14 cellular contexts compared by ENCODE assay signal in the genomic region with DNA sequence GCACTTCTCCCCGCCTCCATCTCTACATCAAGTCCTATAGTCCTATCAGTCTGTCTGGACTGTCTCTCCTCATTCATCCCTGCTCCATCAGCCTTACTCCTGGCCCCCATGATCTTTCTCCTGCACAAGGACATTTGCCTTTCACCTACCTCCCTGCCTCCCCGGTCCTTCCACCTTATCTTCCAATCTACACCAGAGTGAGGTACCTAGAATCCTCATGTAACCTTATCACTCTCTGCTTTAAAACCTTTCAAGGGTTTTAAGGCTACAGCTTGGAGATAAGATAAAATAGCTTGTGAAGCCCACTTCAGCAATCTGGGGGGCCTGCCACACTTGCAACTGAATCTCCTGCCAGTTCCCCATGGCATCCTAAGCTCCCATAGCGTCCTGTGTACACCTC. TPM values are rescaled to one million over a fixed set of nuclear protein-coding genes. Genes with fewer than 3 reads are reported as not detected.
DNase-seq lines count a peak whose midpoint lies in the region; ATAC-seq and TF ChIP-seq lines count a peak whose summit lies in the region.
"Had no signal": no experiment of that assay in that cellular context is flagged by ENCODE, and none has a peak within 500 bp of the region (broad histone marks: within the 10 kb centered on the region; RNA-seq: fewer than 3 reads in every experiment).

No MANE protein-coding gene starts in this region.

- ATAC-seq in gastrocnemius medialis, result no peak
- ATAC-seq in PC-3, result no peak
- ATAC-seq: HepG2 had no signal

- H3K4me2 ChIP-seq in PC-3 (ENCODE audit: low read length), result no peak overlapping the region

- H3K27ac Mint-ChIP-seq in CD8-positive, alpha-beta memory T cell, result peak overlapping the region; percentile 53 to 99 (median 90)
- H3K27ac Mint-ChIP-seq: activated T-helper 1 cell treated with anti-CD3 and anti-CD28 coated beads, Interleukin-12 subunit alpha, Interleukin-12 subunit beta, Interleukin-2, Interleukin-4 antibody, amounts not matched to agents 30 ng/mL and 10 ng/mL and 1 ng/mL, durations not matched to agents 14 hours and 24 hours and 36 hours; mesothelial cell of epicardium had no signal

- in situ Hi-C loops in gastrocnemius medialis (cut with MboI; ENCODE audit: low sequenced_read_pairs in 4 of 4), result loop anchor here in 1 of 4 donors (25.0 kb wide), 1 partner anchor 246 kb away; no protein-coding TSS in a partner anchor

- H3K4me3 Mint-ChIP-seq in CD8-positive, alpha-beta memory T cell, result peak overlapping the region in 5 of 7 donors; percentile 2 to 62 (median 49)
- H3K4me3 Mint-ChIP-seq: activated T-helper 1 cell treated with anti-CD3 and anti-CD28 coated beads, Interleukin-12 subunit alpha, Interleukin-12 subunit beta, Interleukin-2, Interleukin-4 antibody, amounts not matched to agents 30 ng/mL and 10 ng/mL and 1 ng/mL, durations not matched to agents 14 hours and 24 hours and 36 hours; mesothelial cell of epicardium had no signal

- no peaks in the 10 kb centered on the region for H3K9me3 Mint-ChIP-seq in CD8-positive, alpha-beta memory T cell
- H3K9me3 Mint-ChIP-seq: activated T-helper 1 cell treated with anti-CD3 and anti-CD28 coated beads, Interleukin-12 subunit alpha, Interleukin-12 subunit beta, Interleukin-2, Interleukin-4 antibody, amounts not matched to agents 30 ng/mL and 10 ng/mL and 1 ng/mL, durations not matched to agents 14 hours and 24 hours and 36 hours; mesothelial cell of epicardium had no signal

- POLR2A ChIA-PET in CD8-positive, alpha-beta memory T cell (lab: Charles Lee), result interaction anchor here (1.4 kb wide), 1 partner anchor 13 kb away, joined by 3 read pairs; a partner anchor contains a TSS
- POLR2A ChIA-PET in PC-3 (lab: Charles Lee; ENCODE audit: unreplicated experiment), result no interaction called here

- H3K4me1 ChIP-seq in CD8-positive, alpha-beta memory T cell (ENCODE audit: insufficient read depth, low read length), result peaks cover 56% of the 10 kb centered on the region
- peaks cover 10 to 97% (median 44%) of the 10 kb centered on the region in 3 donors for H3K4me1 ChIP-seq in esophagus squamous epithelium
- H3K4me1 ChIP-seq in gastrocnemius medialis, result peaks cover 97% of the 10 kb centered on the region in 2 donors
- H3K4me1 ChIP-seq in PC-3 (ENCODE audit: insufficient read depth, low read length), result no peaks in the 10 kb centered on the region

- no peaks in the 10 kb centered on the region for H3K9me3 ChIP-seq in CD8-positive, alpha-beta memory T cell (ENCODE audit: low read length)
- no peaks in the 10 kb centered on the region for H3K9me3 ChIP-seq in esophagus squamous epithelium
- no peaks in the 10 kb centered on the region for H3K9me3 ChIP-seq in gastrocnemius medialis
- H3K9me3 ChIP-seq in PC-3 (ENCODE audit: low read length), result no peaks in the 10 kb centered on the region

- 91 to 92% methylated on average over 3 of the region's 3 CpGs for WGBS in esophagus squamous epithelium, 2 donors

- no peaks in the 10 kb centered on the region for H4K20me1 ChIP-seq in PC-3 (ENCODE audit: low read length)

- intact Hi-C loops in esophagus squamous epithelium (cut with DNase I), result no loop called here
- intact Hi-C loops in gastrocnemius medialis (cut with DNase I; ENCODE audit: low total_unique reads), result loop anchor here (5.0 kb wide), 1 partner anchor 136 kb away; no protein-coding TSS in a partner anchor
- intact Hi-C loops in PC-3 (cut with micrococcal nuclease), result no loop called here

- no peaks in the 10 kb centered on the region for H3K27me3 ChIP-seq in CD8-positive, alpha-beta memory T cell (ENCODE audit: insufficient read depth, low read length, poor library complexity, severe bottlenecking)
- no peaks in the 10 kb centered on the region for H3K27me3 ChIP-seq in esophagus squamous epithelium
- H3K27me3 ChIP-seq in gastrocnemius medialis, result no peaks in the 10 kb centered on the region
- no peaks in the 10 kb centered on the region for H3K27me3 ChIP-seq in PC-3 (ENCODE audit: low read length)

- H3K36me3 ChIP-seq in CD8-positive, alpha-beta memory T cell (ENCODE audit: insufficient read depth, low read length), result no peaks in the 10 kb centered on the region
- H3K36me3 ChIP-seq in esophagus squamous epithelium (peaks cover 0 to 4% (median 0%) of the 10 kb centered on the region in 3 donors), gastrocnemius medialis (no peaks in the 10 kb centered on the region), PC-3 (ENCODE audit: low read depth, low read length) (peaks cover 11% of the 10 kb centered on the region)

- H3K79me2 ChIP-seq in PC-3 (ENCODE audit: low read length), result peaks cover 99% of the 10 kb centered on the region

- no peaks in the 10 kb centered on the region for H3K9me2 ChIP-seq in PC-3 (replicated peaks; ENCODE audit: low read length)

- peaks cover 3 to 67% (median 25%) of the 10 kb centered on the region in 3 donors for H3K36me3 Mint-ChIP-seq in CD8-positive, alpha-beta memory T cell

- no peak for TF ChIP-seq CTCF in esophagus squamous epithelium (IDR thresholded peaks at IDR 0.05)
- TF ChIP-seq CTCF in gastrocnemius medialis (IDR thresholded peaks at IDR 0.05 in 4 of 5, conservative IDR thresholded peaks at IDR 0.05 in 1 of 5), result no peak
- no peak for TF ChIP-seq CTCF in PC-3 (conservative IDR thresholded peaks at IDR 0.05; ENCODE audit: low read depth, low read length)

- TF ChIP-seq POLR2A in esophagus squamous epithelium (IDR thresholded peaks at IDR 0.05), result no peak
- no peak for TF ChIP-seq POLR2A in gastrocnemius medialis (IDR thresholded peaks at IDR 0.05)

- CTCF ChIA-PET in CD8-positive, alpha-beta memory T cell (lab: Charles Lee), result interaction anchor here (1.1 to 1.8 kb wide), 3 partner anchors 10 to 244 kb away, joined by 3 to 5 read pairs (median 4); no protein-coding TSS in a partner anchor
- CTCF ChIA-PET in PC-3 (lab: Charles Lee), result no interaction called here

- H3K4me1 Mint-ChIP-seq in CD8-positive, alpha-beta memory T cell, result peaks cover 94 to 99% (median 98%) of the 10 kb centered on the region in 3 donors

- no peak for DNase-seq in CD8-positive, alpha-beta memory T cell
- DNase-seq in SK-N-DZ (ENCODE audit: low spot score) (peak; percentile 53), esophagus squamous epithelium (lab: John Stamatoyannopoulos, UW) (no peak), gastrocnemius medialis (no peak), PC-3 (no peak), LoVo (ENCODE audit: low spot score) (no peak), ecto neural progenitor cell (ENCODE audit: low spot score) (no peak), SHP77 (lab: John Stamatoyannopoulos, UW) (no peak)
- DNase-seq: activated CD4-positive, CD25-positive, alpha-beta regulatory T cell; NCI-H1417; NCI-H748 treated with DMSO at 0.1 percent for 48 hours had no signal

- no peaks in the 10 kb centered on the region for H3F3A ChIP-seq in PC-3 (ENCODE audit: low read length, unreplicated experiment)

- no peak overlapping the region for H3K4me3 ChIP-seq in CD8-positive, alpha-beta memory T cell (ENCODE audit: low read length)
- H3K4me3 ChIP-seq in esophagus squamous epithelium (no peak overlapping the region), gastrocnemius medialis (no peak overlapping the region), PC-3 (ENCODE audit: low read length) (no peak overlapping the region)

- no TSS peak for BruUV-seq in PC-3 (replicated peaks; lab: Mats Ljungman, UMichigan)

- H2AFZ ChIP-seq in PC-3 (ENCODE audit: low read length), result no peak overlapping the region

- H3K27me3 Mint-ChIP-seq in CD8-positive, alpha-beta memory T cell, result no peaks in the 10 kb centered on the region

- no peak overlapping the region for H3K27ac ChIP-seq in CD8-positive, alpha-beta memory T cell (ENCODE audit: low read depth, low read length)
- H3K27ac ChIP-seq in esophagus squamous epithelium (peak overlapping the region in 3 of 4 donors; percentile 52 to 82 (median 70)), gastrocnemius medialis (peak overlapping the region; percentile 85 to 88 (median 87)), PC-3 (ENCODE audit: low read length) (no peak overlapping the region)

- no peak overlapping the region for H3K9ac ChIP-seq in PC-3 (ENCODE audit: low read length)

RNA-seq across cellular contexts. Expression of a gene that starts 12.8 kb away (rescaled TPM):
- total RNA-seq in CD8-positive, alpha-beta memory T cell, result 10 to 100 TPM; 37.1 to 39.1 TPM
- polyA plus RNA-seq in CD8-positive, alpha-beta memory T cell, result 141 TPM
- 16.9 and 26.3 TPM in 2 replicates for polyA plus RNA-seq in SK-N-DZ (2014; cell fraction: cytosol; rRNA removed)
- polyA plus RNA-seq in SK-N-DZ (2014; cell fraction: nucleus; rRNA removed), result 11.6 and 14.7 TPM in 2 replicates
- 10 to 100 TPM in 2 of 4 donors, 1 to 10 TPM in 1, under 1 TPM in 1; 0.57 to 16.2 (median 9.9) TPM for total RNA-seq in esophagus squamous epithelium
- total RNA-seq in gastrocnemius medialis, result 10 to 100 TPM; 20.0 to 90.6 (median 57.2) TPM
- total RNA-seq in PC-3 (2014; rRNA removed), result 22.5 and 28.4 TPM in 2 replicates
- total RNA-seq: HepG2 had no signal

Comparison
In these comparisons a context has a peak if more than half of its experiments do, and no peak if none do; other contexts are left out.
1. H3K27ac ChIP-seq: peak in esophagus squamous epithelium (3 of 4) and gastrocnemius medialis (4 of 4); none in CD8-positive, alpha-beta memory T cell (single experiment) and PC-3 (single experiment).